Comparison of ENCODE assay signal across 20 cellular contexts in the genomic region with DNA sequence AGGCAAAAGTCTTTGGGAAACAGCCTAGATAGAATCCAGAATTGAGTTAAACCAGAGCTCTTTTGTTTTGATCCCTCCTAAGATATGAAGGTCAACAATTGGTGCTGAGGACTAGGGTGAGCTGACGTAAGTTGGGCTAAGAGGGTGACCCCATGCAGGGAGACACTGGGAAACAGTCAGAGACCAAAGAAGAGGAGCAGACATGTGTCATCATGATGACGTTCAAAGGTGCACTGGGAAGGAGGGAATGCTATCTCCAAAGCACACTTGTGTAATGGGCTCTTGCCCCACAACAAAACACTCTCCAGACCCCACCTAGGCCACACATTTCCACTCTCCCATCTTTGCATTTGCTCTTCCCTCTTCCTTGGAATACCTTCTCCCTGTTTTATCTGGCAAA.
"Had no signal": no experiment of that assay in that cellular context is flagged by ENCODE, and none has a peak within 500 bp of the region (broad histone marks: within the 10 kb centered on the region; RNA-seq: fewer than 3 reads in every experiment).

No MANE protein-coding gene starts in this region.

- H3K4me3 ChIP-seq: coronary artery, heart left ventricle, psoas muscle, sigmoid colon, skin epidermis, testis, tibial nerve had no signal

- FAIRE-seq: endothelial cell of umbilical vein had no signal

- DNase-seq: effector CD4-positive, alpha-beta T cell; endodermal cell; erythroblast; foreskin melanocyte; heart left ventricle; hippocampal formation; left colon; naive thymus-derived CD4-positive, alpha-beta T cell; nephron progenitor cell; psoas muscle; sigmoid colon; stimulated activated CD4-positive, alpha-beta T cell treated with anti-CD3 and anti-CD28 coated beads, Interleukin-2, amount 100 ng/mL, for 24 hours; stimulated activated CD4-positive, alpha-beta T cell treated with anti-CD3 and anti-CD28 coated beads, Interleukin-4, amount 100 ng/mL, for 4 hours; stimulated activated naive CD4-positive, alpha-beta T cell treated with Interleukin-2 at 50 U/mL for 16 hours; testis had no signal

- H3K27ac Mint-ChIP-seq: endodermal cell, nephron progenitor cell had no signal

- H3K4me3 Mint-ChIP-seq: endodermal cell; naive thymus-derived CD4-positive, alpha-beta T cell; nephron progenitor cell had no signal

- ATAC-seq: heart left ventricle; left colon; naive thymus-derived CD4-positive, alpha-beta T cell had no signal

- H3K27me3 ChIP-seq: heart left ventricle, sigmoid colon, testis, tibial nerve had no signal

- H3K36me3 ChIP-seq: heart left ventricle, neutrophil, sigmoid colon, tibial nerve had no signal
